ENCODE assay signal across 12 cellular contexts in genomic region chr16:53100889-53101288, GRCh38. TPM values are rescaled to one million over a fixed set of nuclear protein-coding genes. Genes with fewer than 3 reads are reported as not detected.
DNase-seq lines count a peak whose midpoint lies in the region; ATAC-seq, FAIRE-seq and TF ChIP-seq lines count a peak whose summit lies in the region.
"Had no signal": no experiment of that assay in that cellular context is flagged by ENCODE, and none has a peak within 500 bp of the region (broad histone marks: within the 10 kb centered on the region; RNA-seq: fewer than 3 reads in every experiment).

No MANE protein-coding gene starts in this region.

- BruUV-seq in OCI-LY7 (replicated peaks; lab: Mats Ljungman, UMichigan), result no TSS peak

- no peak for TF ChIP-seq CTCF in OCI-LY7 (conservative IDR thresholded peaks at IDR 0.05; ENCODE audit: low read length)

- peaks cover 71% of the 10 kb centered on the region for H3K4me1 ChIP-seq in OCI-LY7 (ENCODE audit: insufficient read depth, low read length, poor library complexity, severe bottlenecking)
- peaks cover 24% of the 10 kb centered on the region for H3K4me1 ChIP-seq in stomach smooth muscle (ENCODE audit: control insufficient read depth, insufficient read depth, low read length)

- DNase-seq in NCI-H345 (lab: John Stamatoyannopoulos, UW), result peak; percentile 7
- no peak for DNase-seq in NCI-H345 treated with DMSO at 0.1 percent for 48 hours (lab: John Stamatoyannopoulos, UW; ENCODE audit: unreplicated experiment)
- DNase-seq in OCI-LY7 (ENCODE audit: low spot score), result no peak
- DNase-seq in left colon, result no peak
- no peak for DNase-seq in RPMI8226
- no peak for DNase-seq in GM19239 (ENCODE audit: insufficient read length, low spot score)
- DNase-seq: ACHN; activated naive CD4-positive, alpha-beta T cell; effector CD4-positive, alpha-beta T cell; NCI-H1694 had no signal

- H3K36me3 ChIP-seq in OCI-LY7 (ENCODE audit: insufficient read depth, low read length) (peaks cover 21% of the 10 kb centered on the region), stomach smooth muscle (ENCODE audit: control insufficient read depth in 2 of 2, insufficient read depth in 2 of 2, low read length in 2 of 2) (no peaks in the 10 kb centered on the region)

- H4K20me1 ChIP-seq in OCI-LY7 (ENCODE audit: insufficient read depth, low read length), result no peaks in the 10 kb centered on the region

- H3K9me3 ChIP-seq in OCI-LY7 (ENCODE audit: low read length) (0 out of 2 replicates have a peak, but pooled peaks cover 6% of the 10 kb centered on the region), stomach smooth muscle (ENCODE audit: control insufficient read depth in 2 of 2, low read length in 2 of 2) (no peaks in the 10 kb centered on the region)

- FAIRE-seq in GM19239 (lab: Jason Lieb, UNC), result no peak

- POLR2A ChIA-PET in OCI-LY7 (lab: Charles Lee), result interaction anchor here (0.5 to 8.1 kb wide), 13 partner anchors 17 to 1823 kb away, joined by 3 to 77 read pairs (median 4); partner anchors contain the start of gene CHD9

- CTCF ChIA-PET in OCI-LY7 (lab: Charles Lee; ENCODE audit: unreplicated experiment), result interaction anchor here (0.6 kb wide), 1 partner anchor 13 kb away, joined by 3 read pairs; no protein-coding TSS in a partner anchor

- H3K9me2 ChIP-seq in OCI-LY7 (ENCODE audit: insufficient read depth, low read length), result no peaks in the 10 kb centered on the region

- H2AFZ ChIP-seq in OCI-LY7 (ENCODE audit: low read length), result no peak overlapping the region

- peak overlapping the region; percentile 69 for H3K4me3 ChIP-seq in OCI-LY7 (ENCODE audit: low read depth, low read length, poor library complexity, severe bottlenecking)
- H3K4me3 ChIP-seq in stomach smooth muscle (ENCODE audit: low read length in 2 of 2), result no peak overlapping the region

- peak; percentile 49 for ATAC-seq in left colon
- ATAC-seq in HG03432 (IDR thresholded peaks at IDR 0.05; ENCODE audit: unreplicated experiment), result no peak

- no peaks in the 10 kb centered on the region for H3K27me3 ChIP-seq in stomach smooth muscle (ENCODE audit: control insufficient read depth in 1 of 2, insufficient read depth in 2 of 2, low read length in 2 of 2)

- intact Hi-C loops in OCI-LY7 (cut with micrococcal nuclease; ENCODE audit: unreplicated experiment), result no loop called here
- intact Hi-C loops in left colon (cut with DNase I, micrococcal nuclease), result no loop called here

- peaks cover 80% of the 10 kb centered on the region for H3K79me2 ChIP-seq in OCI-LY7 (ENCODE audit: insufficient read depth, low read depth, low read length)

- H3K27ac ChIP-seq in OCI-LY7 (ENCODE audit: low read depth, low read length, poor library complexity, severe bottlenecking) (peak overlapping the region; percentile 97), stomach smooth muscle (ENCODE audit: low read length) (peak overlapping the region; percentile 94)

- H3K4me2 ChIP-seq in OCI-LY7 (ENCODE audit: low read length), result peak overlapping the region; percentile 80

- H3K9ac ChIP-seq in stomach smooth muscle (ENCODE audit: low read length in 2 of 2), result no peak overlapping the region

RNA-seq across cellular contexts. Expression of gene CHD9, which starts 46.1 kb away (rescaled TPM):
- 52.6 and 56.5 TPM in 2 replicates for total RNA-seq in OCI-LY7 (2014; rRNA removed; shearing (Covaris generic))
- 85.9 and 98.7 TPM in 2 replicates for total RNA-seq in OCI-LY7 (2022)
- 10 to 100 TPM; 68.6 to 73.7 TPM for total RNA-seq in left colon

RNA-seq across cellular contexts. Expression of gene CHD9NB, which starts 48.2 kb away (rescaled TPM):
- 0.10 TPM in 1 of 2 replicates, not detected in the other for total RNA-seq in OCI-LY7 (2014; rRNA removed; shearing (Covaris generic))
- total RNA-seq in OCI-LY7 (2022), result not detected in 2 replicates
- total RNA-seq in left colon, result 1 to 10 TPM; 5.0 to 6.1 TPM

Comparison
In these comparisons a context has a peak if more than half of its experiments do, and no peak if none do; other contexts are left out.
1. RNA of gene CHD9NB, which starts 48.2 kb away (total RNA-seq): 5.0 to 6.1 TPM in left colon; 0.10 TPM in OCI-LY7; every median in the first group is over 4 times any median in the second.